ENCODE assay signal across 1 cellular context in genomic region chr9:135504262-135505229, GRCh38.
TF ChIP-seq lines count a peak whose summit lies in the region.

No MANE protein-coding gene starts in this region.

TF ChIP-seq in HepG2, 621 proteins besides CTCF, POLR2A, EP300 and RAD21 (continued from another document and continues in another):
- TF ChIP-seq, protein P1, sequence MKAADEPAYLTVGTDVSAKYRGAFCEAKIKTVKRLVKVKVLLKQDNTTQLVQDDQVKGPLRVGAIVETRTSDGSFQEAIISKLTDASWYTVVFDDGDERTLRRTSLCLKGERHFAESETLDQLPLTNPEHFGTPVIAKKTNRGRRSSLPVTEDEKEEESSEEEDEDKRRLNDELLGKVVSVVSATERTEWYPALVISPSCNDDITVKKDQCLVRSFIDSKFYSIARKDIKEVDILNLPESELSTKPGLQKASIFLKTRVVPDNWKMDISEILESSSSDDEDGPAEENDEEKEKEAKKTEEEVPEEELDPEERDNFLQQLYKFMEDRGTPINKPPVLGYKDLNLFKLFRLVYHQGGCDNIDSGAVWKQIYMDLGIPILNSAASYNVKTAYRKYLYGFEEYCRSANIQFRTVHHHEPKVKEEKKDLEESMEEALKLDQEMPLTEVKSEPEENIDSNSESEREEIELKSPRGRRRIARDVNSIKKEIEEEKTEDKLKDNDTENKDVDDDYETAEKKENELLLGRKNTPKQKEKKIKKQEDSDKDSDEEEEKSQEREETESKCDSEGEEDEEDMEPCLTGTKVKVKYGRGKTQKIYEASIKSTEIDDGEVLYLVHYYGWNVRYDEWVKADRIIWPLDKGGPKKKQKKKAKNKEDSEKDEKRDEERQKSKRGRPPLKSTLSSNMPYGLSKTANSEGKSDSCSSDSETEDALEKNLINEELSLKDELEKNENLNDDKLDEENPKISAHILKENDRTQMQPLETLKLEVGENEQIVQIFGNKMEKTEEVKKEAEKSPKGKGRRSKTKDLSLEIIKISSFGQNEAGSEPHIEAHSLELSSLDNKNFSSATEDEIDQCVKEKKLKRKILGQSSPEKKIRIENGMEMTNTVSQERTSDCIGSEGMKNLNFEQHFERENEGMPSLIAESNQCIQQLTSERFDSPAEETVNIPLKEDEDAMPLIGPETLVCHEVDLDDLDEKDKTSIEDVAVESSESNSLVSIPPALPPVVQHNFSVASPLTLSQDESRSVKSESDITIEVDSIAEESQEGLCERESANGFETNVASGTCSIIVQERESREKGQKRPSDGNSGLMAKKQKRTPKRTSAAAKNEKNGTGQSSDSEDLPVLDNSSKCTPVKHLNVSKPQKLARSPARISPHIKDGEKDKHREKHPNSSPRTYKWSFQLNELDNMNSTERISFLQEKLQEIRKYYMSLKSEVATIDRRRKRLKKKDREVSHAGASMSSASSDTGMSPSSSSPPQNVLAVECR (CRISPR knock-in tag; IDR thresholded peaks at IDR 0.05; ENCODE audit: borderline replicate concordance): 0 out of 2 replicates have a peak, but pooled peaks have one; percentile 26
- TF ChIP-seq XRCC5 (optimal IDR thresholded peaks at IDR 0.05; ENCODE audit: low read length) (peak; percentile 45), SNAPC2 (CRISPR knock-in tag; IDR thresholded peaks at IDR 0.05) (no peak), PCBP1 (IDR thresholded peaks at IDR 0.05; ENCODE audit: borderline replicate concordance, low read depth, low read length) (no peak), ZNF850 (CRISPR knock-in tag; conservative IDR thresholded peaks at IDR 0.05) (no peak), ZNF598 (CRISPR knock-in tag; IDR thresholded peaks at IDR 0.05; ENCODE audit: borderline replicate concordance) (no peak), ZNF672 (CRISPR knock-in tag; IDR thresholded peaks at IDR 0.05) (no peak), FOSL2 (CRISPR knock-in tag; IDR thresholded peaks at IDR 0.05) (peak; percentile 21; the same call in 1 of the 2 replicates), STAG1 (CRISPR knock-in tag; IDR thresholded peaks at IDR 0.05) (peak; percentile 44; the same call in 1 of the 2 replicates), SETDB1 (CRISPR knock-in tag; IDR thresholded peaks at IDR 0.05; ENCODE audit: borderline replicate concordance) (no peak), JUN (CRISPR knock-in tag; IDR thresholded peaks at IDR 0.05) (no peak), ZNF841 (CRISPR knock-in tag; IDR thresholded peaks at IDR 0.05; ENCODE audit: borderline replicate concordance) (no peak), MEIS2 (CRISPR knock-in tag; IDR thresholded peaks at IDR 0.05) (0 out of 2 replicates have a peak, but pooled peaks have one; percentile 23), PATZ1 (CRISPR knock-in tag; IDR thresholded peaks at IDR 0.05) (0 out of 2 replicates have a peak, but pooled peaks have one; percentile 13), ZNF296 (CRISPR knock-in tag; conservative IDR thresholded peaks at IDR 0.05) (no peak), CBX1 (IDR thresholded peaks at IDR 0.05; ENCODE audit: low read depth) (peak; percentile 63), DMAP1 (CRISPR knock-in tag; IDR thresholded peaks at IDR 0.05) (no peak), GZF1 (CRISPR knock-in tag; IDR thresholded peaks at IDR 0.05) (no peak), MLXIP (CRISPR knock-in tag; IDR thresholded peaks at IDR 0.05; ENCODE audit: borderline replicate concordance) (no peak)
- TF ChIP-seq, protein P2, sequence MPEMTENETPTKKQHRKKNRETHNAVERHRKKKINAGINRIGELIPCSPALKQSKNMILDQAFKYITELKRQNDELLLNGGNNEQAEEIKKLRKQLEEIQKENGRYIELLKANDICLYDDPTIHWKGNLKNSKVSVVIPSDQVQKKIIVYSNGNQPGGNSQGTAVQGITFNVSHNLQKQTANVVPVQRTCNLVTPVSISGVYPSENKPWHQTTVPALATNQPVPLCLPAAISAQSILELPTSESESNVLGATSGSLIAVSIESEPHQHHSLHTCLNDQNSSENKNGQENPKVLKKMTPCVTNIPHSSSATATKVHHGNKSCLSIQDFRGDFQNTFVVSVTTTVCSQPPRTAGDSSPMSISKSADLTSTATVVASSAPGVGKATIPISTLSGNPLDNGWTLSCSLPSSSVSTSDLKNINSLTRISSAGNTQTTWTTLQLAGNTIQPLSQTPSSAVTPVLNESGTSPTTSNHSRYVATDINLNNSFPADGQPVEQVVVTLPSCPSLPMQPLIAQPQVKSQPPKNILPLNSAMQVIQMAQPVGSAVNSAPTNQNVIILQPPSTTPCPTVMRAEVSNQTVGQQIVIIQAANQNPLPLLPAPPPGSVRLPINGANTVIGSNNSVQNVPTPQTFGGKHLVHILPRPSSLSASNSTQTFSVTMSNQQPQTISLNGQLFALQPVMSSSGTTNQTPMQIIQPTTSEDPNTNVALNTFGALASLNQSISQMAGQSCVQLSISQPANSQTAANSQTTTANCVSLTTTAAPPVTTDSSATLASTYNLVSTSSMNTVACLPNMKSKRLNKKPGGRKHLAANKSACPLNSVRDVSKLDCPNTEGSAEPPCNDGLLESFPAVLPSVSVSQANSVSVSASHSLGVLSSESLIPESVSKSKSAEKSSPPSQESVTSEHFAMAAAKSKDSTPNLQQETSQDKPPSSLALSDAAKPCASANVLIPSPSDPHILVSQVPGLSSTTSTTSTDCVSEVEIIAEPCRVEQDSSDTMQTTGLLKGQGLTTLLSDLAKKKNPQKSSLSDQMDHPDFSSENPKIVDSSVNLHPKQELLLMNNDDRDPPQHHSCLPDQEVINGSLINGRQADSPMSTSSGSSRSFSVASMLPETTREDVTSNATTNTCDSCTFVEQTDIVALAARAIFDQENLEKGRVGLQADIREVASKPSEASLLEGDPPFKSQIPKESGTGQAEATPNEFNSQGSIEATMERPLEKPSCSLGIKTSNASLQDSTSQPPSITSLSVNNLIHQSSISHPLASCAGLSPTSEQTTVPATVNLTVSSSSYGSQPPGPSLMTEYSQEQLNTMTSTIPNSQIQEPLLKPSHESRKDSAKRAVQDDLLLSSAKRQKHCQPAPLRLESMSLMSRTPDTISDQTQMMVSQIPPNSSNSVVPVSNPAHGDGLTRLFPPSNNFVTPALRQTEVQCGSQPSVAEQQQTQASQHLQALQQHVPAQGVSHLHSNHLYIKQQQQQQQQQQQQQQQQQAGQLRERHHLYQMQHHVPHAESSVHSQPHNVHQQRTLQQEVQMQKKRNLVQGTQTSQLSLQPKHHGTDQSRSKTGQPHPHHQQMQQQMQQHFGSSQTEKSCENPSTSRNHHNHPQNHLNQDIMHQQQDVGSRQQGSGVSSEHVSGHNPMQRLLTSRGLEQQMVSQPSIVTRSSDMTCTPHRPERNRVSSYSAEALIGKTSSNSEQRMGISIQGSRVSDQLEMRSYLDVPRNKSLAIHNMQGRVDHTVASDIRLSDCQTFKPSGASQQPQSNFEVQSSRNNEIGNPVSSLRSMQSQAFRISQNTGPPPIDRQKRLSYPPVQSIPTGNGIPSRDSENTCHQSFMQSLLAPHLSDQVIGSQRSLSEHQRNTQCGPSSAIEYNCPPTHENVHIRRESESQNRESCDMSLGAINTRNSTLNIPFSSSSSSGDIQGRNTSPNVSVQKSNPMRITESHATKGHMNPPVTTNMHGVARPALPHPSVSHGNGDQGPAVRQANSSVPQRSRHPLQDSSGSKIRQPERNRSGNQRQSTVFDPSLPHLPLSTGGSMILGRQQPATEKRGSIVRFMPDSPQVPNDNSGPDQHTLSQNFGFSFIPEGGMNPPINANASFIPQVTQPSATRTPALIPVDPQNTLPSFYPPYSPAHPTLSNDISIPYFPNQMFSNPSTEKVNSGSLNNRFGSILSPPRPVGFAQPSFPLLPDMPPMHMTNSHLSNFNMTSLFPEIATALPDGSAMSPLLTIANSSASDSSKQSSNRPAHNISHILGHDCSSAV (CRISPR knock-in tag; IDR thresholded peaks at IDR 0.05; ENCODE audit: borderline replicate concordance): no peak
- TF ChIP-seq, protein P3, sequence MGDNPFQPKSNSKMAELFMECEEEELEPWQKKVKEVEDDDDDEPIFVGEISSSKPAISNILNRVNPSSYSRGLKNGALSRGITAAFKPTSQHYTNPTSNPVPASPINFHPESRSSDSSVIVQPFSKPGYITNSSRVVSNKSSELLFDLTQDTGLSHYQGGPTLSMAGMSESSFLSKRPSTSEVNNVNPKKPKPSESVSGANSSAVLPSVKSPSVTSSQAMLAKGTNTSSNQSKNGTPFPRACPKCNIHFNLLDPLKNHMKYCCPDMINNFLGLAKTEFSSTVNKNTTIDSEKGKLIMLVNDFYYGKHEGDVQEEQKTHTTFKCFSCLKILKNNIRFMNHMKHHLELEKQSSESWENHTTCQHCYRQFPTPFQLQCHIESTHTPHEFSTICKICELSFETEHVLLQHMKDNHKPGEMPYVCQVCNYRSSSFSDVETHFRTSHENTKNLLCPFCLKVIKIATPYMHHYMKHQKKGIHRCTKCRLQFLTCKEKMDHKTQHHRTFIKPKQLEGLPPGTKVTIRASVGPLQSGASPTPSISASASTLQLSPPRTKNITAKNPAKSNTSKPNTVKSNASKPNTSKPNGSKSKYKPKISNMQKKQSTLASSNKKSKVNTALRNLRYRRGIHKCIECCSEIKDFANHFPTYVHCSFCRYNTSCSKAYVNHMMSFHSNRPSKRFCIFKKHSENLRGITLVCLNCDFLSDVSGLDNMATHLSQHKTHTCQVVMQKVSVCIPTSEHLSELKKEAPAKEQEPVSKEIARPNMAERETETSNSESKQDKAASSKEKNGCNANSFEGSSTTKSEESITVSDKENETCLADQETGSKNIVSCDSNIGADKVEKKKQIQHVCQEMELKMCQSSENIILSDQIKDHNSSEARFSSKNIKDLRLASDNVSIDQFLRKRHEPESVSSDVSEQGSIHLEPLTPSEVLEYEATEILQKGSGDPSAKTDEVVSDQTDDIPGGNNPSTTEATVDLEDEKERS (CRISPR knock-in tag; IDR thresholded peaks at IDR 0.05): no peak
- TF ChIP-seq, protein P4, sequence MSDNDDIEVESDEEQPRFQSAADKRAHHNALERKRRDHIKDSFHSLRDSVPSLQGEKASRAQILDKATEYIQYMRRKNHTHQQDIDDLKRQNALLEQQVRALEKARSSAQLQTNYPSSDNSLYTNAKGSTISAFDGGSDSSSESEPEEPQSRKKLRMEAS (IDR thresholded peaks at IDR 0.05): no peak
- TF ChIP-seq, protein P5, sequence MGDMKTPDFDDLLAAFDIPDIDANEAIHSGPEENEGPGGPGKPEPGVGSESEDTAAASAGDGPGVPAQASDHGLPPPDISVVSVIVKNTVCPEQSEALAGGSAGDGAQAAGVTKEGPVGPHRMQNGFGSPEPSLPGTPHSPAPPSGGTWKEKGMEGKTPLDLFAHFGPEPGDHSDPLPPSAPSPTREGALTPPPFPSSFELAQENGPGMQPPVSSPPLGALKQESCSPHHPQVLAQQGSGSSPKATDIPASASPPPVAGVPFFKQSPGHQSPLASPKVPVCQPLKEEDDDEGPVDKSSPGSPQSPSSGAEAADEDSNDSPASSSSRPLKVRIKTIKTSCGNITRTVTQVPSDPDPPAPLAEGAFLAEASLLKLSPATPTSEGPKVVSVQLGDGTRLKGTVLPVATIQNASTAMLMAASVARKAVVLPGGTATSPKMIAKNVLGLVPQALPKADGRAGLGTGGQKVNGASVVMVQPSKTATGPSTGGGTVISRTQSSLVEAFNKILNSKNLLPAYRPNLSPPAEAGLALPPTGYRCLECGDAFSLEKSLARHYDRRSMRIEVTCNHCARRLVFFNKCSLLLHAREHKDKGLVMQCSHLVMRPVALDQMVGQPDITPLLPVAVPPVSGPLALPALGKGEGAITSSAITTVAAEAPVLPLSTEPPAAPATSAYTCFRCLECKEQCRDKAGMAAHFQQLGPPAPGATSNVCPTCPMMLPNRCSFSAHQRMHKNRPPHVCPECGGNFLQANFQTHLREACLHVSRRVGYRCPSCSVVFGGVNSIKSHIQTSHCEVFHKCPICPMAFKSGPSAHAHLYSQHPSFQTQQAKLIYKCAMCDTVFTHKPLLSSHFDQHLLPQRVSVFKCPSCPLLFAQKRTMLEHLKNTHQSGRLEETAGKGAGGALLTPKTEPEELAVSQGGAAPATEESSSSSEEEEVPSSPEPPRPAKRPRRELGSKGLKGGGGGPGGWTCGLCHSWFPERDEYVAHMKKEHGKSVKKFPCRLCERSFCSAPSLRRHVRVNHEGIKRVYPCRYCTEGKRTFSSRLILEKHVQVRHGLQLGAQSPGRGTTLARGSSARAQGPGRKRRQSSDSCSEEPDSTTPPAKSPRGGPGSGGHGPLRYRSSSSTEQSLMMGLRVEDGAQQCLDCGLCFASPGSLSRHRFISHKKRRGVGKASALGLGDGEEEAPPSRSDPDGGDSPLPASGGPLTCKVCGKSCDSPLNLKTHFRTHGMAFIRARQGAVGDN (CRISPR knock-in tag; IDR thresholded peaks at IDR 0.05): peak; percentile 17; the same call in 1 of the 2 replicates
- TF ChIP-seq, protein P6, sequence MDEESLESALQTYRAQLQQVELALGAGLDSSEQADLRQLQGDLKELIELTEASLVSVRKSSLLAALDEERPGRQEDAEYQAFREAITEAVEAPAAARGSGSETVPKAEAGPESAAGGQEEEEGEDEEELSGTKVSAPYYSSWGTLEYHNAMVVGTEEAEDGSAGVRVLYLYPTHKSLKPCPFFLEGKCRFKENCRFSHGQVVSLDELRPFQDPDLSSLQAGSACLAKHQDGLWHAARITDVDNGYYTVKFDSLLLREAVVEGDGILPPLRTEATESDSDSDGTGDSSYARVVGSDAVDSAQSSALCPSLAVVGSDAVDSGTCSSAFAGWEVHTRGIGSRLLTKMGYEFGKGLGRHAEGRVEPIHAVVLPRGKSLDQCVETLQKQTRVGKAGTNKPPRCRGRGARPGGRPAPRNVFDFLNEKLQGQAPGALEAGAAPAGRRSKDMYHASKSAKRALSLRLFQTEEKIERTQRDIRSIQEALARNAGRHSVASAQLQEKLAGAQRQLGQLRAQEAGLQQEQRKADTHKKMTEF (CRISPR knock-in tag; IDR thresholded peaks at IDR 0.05): 0 out of 2 replicates have a peak, but pooled peaks have one; percentile 16
